Comparison of ENCODE assay signal across 36 cellular contexts in genomic region chr1:183675883-183676282, GRCh38. TPM values are rescaled to one million over a fixed set of nuclear protein-coding genes. Genes with fewer than 3 reads are reported as not detected.
"Had no signal": no experiment of that assay in that cellular context is flagged by ENCODE, and none has a peak within 500 bp of the region (broad histone marks: within the 10 kb centered on the region; RNA-seq: fewer than 3 reads in every experiment).

No MANE protein-coding gene starts in this region.

- H3K27me3 ChIP-seq: pancreas, spleen, suprapubic skin, testis, tibial artery, transverse colon, upper lobe of left lung, vagina had no signal

- H3K9me3 ChIP-seq: neutrophil, pancreas, psoas muscle, suprapubic skin, testis, vagina had no signal

- H3K27ac ChIP-seq: neutrophil, pancreas, psoas muscle, skin epidermis, spleen, suprapubic skin, testis, tibial artery, transverse colon, upper lobe of left lung, vagina had no signal

- H3K4me3 Mint-ChIP-seq: naive thymus-derived CD8-positive, alpha-beta T cell; natural killer cell treated with Interleukin-12 subunit alpha and Interleukin-12 subunit beta and Interleukin-15 and Interleukin-18, amount 100 ng/mL, for 72 hours; nephron progenitor cell; neural crest cell; stimulated activated memory B cell treated with anti-CD40 and anti-IgM and Interleukin-4, amounts not matched to agents 10 μg/mL and 1 μg/mL and 100 μg/mL, for 72 hours; stimulated activated naive CD8-positive, alpha-beta T cell treated with anti-CD3 and anti-CD28 coated beads, Interleukin-15, amount 100 ng/mL, for 72 hours had no signal

- H3K27ac Mint-ChIP-seq: naive thymus-derived CD8-positive, alpha-beta T cell; natural killer cell treated with Interleukin-12 subunit alpha and Interleukin-12 subunit beta and Interleukin-15 and Interleukin-18, amount 100 ng/mL, for 72 hours; nephron progenitor cell; stimulated activated memory B cell treated with anti-CD40 and anti-IgM and Interleukin-4, amounts not matched to agents 10 μg/mL and 1 μg/mL and 100 μg/mL, for 72 hours; stimulated activated naive CD8-positive, alpha-beta T cell treated with anti-CD3 and anti-CD28 coated beads, Interleukin-15, amount 100 ng/mL, for 72 hours had no signal

- H3K4me1 ChIP-seq: pancreas, psoas muscle, spleen, suprapubic skin, testis, tibial artery, transverse colon, upper lobe of left lung had no signal

- DNase-seq: naive thymus-derived CD8-positive, alpha-beta T cell; nephron progenitor cell; nucleus accumbens; pancreas; posterior cingulate gyrus; psoas muscle; spleen; stimulated activated CD4-positive, alpha-beta T cell treated with anti-CD3 and anti-CD28 coated beads, Interleukin-12 subunit alpha, Interleukin-12 subunit beta, amount 100 ng/mL, for 4 hours; stimulated activated CD4-positive, alpha-beta T cell treated with anti-CD3 and anti-CD28 coated beads, Interleukin-1b, Interleukin-23, amount 100 ng/mL, for 48 hours; stimulated activated CD4-positive, alpha-beta T cell treated with anti-CD3 and anti-CD28 coated beads, Interleukin-4, amount 100 ng/mL, for 1 hour; stimulated activated CD4-positive, alpha-beta T cell treated with anti-CD3 and anti-CD28 coated beads, Interleukin-4, amount 100 ng/mL, for 4 hours; stimulated activated CD8-positive, alpha-beta memory T cell treated with anti-CD3 and anti-CD28 coated beads, Interleukin-4, amount 100 ng/mL, for 48 hours; stimulated activated naive CD4-positive, alpha-beta T cell; stimulated activated naive CD8-positive, alpha-beta T cell treated with anti-CD3 and anti-CD28 coated beads, Interleukin-15, amount 100 ng/mL, for 72 hours; stimulated activated naive CD8-positive, alpha-beta T cell treated with anti-CD3 and anti-CD28 coated beads, Interleukin-15, Interleukin-2, amounts not matched to agents 100 U/mL and 50 U/mL, for 24 hours; substantia nigra; testis; tibial artery; transverse colon; upper lobe of left lung had no signal

- H3K4me3 ChIP-seq: pancreas, psoas muscle, skin epidermis, smooth muscle cell, spleen, suprapubic skin, testis, tibial artery, transverse colon, upper lobe of left lung, vagina had no signal

- FAIRE-seq: pancreas, urothelium cell line had no signal

- H3K27me3 Mint-ChIP-seq: progenitor cell of endocrine pancreas had no signal

- H3K9me3 Mint-ChIP-seq: natural killer cell treated with Interleukin-12 subunit alpha and Interleukin-12 subunit beta and Interleukin-15 and Interleukin-18, amount 100 ng/mL, for 72 hours; neural crest cell; stimulated activated naive CD8-positive, alpha-beta T cell treated with anti-CD3 and anti-CD28 coated beads, Interleukin-15, amount 100 ng/mL, for 72 hours had no signal

- H3K36me3 Mint-ChIP-seq: natural killer cell treated with Interleukin-12 subunit alpha and Interleukin-12 subunit beta and Interleukin-15 and Interleukin-18, amount 100 ng/mL, for 72 hours; stimulated activated memory B cell treated with anti-CD40 and anti-IgM and Interleukin-4, amounts not matched to agents 10 μg/mL and 1 μg/mL and 100 μg/mL, for 72 hours had no signal

- H3K36me3 ChIP-seq: neutrophil, pancreas, spleen, suprapubic skin, tibial artery, transverse colon, upper lobe of left lung, vagina had no signal

- H3K4me1 Mint-ChIP-seq: naive thymus-derived CD8-positive, alpha-beta T cell; nephron progenitor cell; stimulated activated memory B cell treated with anti-CD40 and anti-IgM and Interleukin-4, amounts not matched to agents 10 μg/mL and 1 μg/mL and 100 μg/mL, for 72 hours; stimulated activated naive CD8-positive, alpha-beta T cell treated with anti-CD3 and anti-CD28 coated beads, Interleukin-15, amount 100 ng/mL, for 72 hours had no signal

- ATAC-seq: naive thymus-derived CD8-positive, alpha-beta T cell; natural killer cell treated with Interleukin-12 subunit alpha and Interleukin-12 subunit beta and Interleukin-15 and Interleukin-18, amount 100 ng/mL, for 72 hours; pancreas; psoas muscle; stimulated activated memory B cell treated with anti-CD40 and anti-IgM and Interleukin-4, amounts not matched to agents 10 μg/mL and 1 μg/mL and 100 μg/mL, for 72 hours; stimulated activated naive CD8-positive, alpha-beta T cell treated with anti-CD3 and anti-CD28 coated beads, Interleukin-15, amount 100 ng/mL, for 72 hours; stimulated activated naive CD8-positive, alpha-beta T cell treated with anti-CD3 and anti-CD28 coated beads, Interleukin-15, Interleukin-2, amounts not matched to agents 100 U/mL and 50 U/mL, for 24 hours had no signal

RNA-seq across cellular contexts. Expression of gene APOBEC4, which starts 22.8 kb away (rescaled TPM):
- total RNA-seq: naive thymus-derived CD8-positive, alpha-beta T cell; natural killer cell treated with Interleukin-12 subunit alpha and Interleukin-12 subunit beta and Interleukin-15 and Interleukin-18, amount 100 ng/mL, for 72 hours; neural crest cell; omental fat pad; osteocyte; pancreas; progenitor cell of endocrine pancreas; psoas muscle; renal cortical epithelial cell; sciatic nerve; smooth muscle cell; spleen; suprapubic skin; ureter; vagina had no signal
- polyA plus RNA-seq: naive thymus-derived CD8-positive, alpha-beta T cell; psoas muscle; right cardiac atrium; smooth muscle cell; spleen had no signal
